Comparison of ENCODE assay signal across 8 cellular contexts in the genomic region with DNA sequence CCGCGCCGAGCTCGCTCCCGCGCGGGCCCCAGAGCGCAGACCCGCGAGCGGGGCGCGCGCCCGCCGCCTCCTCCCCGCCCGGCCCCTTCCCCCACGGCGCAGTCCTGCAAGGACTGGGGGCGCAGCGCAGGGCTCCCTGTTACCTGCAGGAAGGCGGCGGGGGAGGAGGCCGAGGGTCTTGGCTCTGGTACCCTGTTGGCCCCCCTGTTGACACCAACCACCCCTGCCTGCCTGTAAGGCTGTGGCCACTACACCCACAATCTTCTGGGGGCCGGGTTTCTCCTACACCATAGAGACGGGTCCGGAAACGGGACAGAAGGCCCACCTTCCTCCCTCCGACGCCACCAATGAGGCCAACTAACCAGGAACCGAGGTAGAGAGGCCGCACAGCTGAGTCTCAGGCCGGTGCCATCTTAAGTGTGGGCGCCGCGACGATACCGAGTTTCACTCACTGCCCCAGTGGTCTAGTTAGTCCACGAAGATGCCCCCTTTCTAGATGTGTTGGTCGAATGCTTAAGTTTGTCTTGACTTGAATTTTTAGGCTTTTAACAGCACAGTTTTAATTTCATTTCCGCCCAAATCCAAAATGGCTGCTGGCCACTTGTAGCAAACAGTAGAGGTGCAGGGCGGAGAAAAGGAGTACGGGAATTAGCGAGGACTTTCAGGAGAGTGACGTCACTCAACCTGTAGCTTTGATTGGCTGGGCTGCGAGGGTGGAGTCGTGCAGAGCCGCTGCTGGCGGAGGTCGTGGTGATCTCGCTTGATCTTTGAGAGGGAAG. TPM values are rescaled to one million over a fixed set of nuclear protein-coding genes. Genes with fewer than 3 reads are reported as not detected.
DNase-seq lines count a peak whose midpoint lies in the region; ATAC-seq and TF ChIP-seq lines count a peak whose summit lies in the region.

A gene with protein sequence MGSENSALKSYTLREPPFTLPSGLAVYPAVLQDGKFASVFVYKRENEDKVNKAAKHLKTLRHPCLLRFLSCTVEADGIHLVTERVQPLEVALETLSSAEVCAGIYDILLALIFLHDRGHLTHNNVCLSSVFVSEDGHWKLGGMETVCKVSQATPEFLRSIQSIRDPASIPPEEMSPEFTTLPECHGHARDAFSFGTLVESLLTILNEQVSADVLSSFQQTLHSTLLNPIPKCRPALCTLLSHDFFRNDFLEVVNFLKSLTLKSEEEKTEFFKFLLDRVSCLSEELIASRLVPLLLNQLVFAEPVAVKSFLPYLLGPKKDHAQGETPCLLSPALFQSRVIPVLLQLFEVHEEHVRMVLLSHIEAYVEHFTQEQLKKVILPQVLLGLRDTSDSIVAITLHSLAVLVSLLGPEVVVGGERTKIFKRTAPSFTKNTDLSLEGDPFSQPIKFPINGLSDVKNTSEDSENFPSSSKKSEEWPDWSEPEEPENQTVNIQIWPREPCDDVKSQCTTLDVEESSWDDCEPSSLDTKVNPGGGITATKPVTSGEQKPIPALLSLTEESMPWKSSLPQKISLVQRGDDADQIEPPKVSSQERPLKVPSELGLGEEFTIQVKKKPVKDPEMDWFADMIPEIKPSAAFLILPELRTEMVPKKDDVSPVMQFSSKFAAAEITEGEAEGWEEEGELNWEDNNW (minus strand): TSS at position 252 of the 779 bp plus-strand sequence. CDS start 5,056 bp downstream, outside the sequence.

- H3K27ac ChIP-seq in coronary artery = peak within 1 kb of the TSS; percentile 95 to 97

- H3K27ac Mint-ChIP-seq in activated CD4-positive, alpha-beta T cell treated with anti-CD3 and anti-CD28 coated beads, Interleukin-2, amount 10 ng/mL, durations not matched to agents 24 days and 14 days = peak within 1 kb of the TSS; percentile 99

- peaks cover 4% of the 10 kb centered on the region for H3K9me3 Mint-ChIP-seq in activated CD4-positive, alpha-beta T cell treated with anti-CD3 and anti-CD28 coated beads, Interleukin-2, amount 10 ng/mL, durations not matched to agents 24 days and 14 days

- H3K4me3 Mint-ChIP-seq in activated CD4-positive, alpha-beta T cell treated with anti-CD3 and anti-CD28 coated beads, Interleukin-2, amount 10 ng/mL, durations not matched to agents 24 days and 14 days = peak within 1 kb of the TSS; percentile 84

- peaks cover 8% of the 10 kb centered on the region for H3K36me3 Mint-ChIP-seq in activated CD4-positive, alpha-beta T cell treated with anti-CD3 and anti-CD28 coated beads, Interleukin-2, amount 10 ng/mL, durations not matched to agents 24 days and 14 days (ENCODE audit: low read depth)

- peaks cover 15% of the 10 kb centered on the region for H3K27me3 Mint-ChIP-seq in activated CD4-positive, alpha-beta T cell treated with anti-CD3 and anti-CD28 coated beads, Interleukin-2, amount 10 ng/mL, durations not matched to agents 24 days and 14 days

- intact Hi-C loops in activated CD4-positive, alpha-beta T cell treated with anti-CD3 and anti-CD28 coated beads, Interleukin-2, amount 10 ng/mL, durations not matched to agents 24 days and 14 days (cut with micrococcal nuclease) = loop anchor here (1.0 to 5.0 kb wide), 12 partner anchors 15 to 1887 kb away; a partner anchor contains a TSS
- intact Hi-C loops in left colon (cut with DNase I, micrococcal nuclease) = no loop called here

- H3K4me3 ChIP-seq in BJ (ENCODE audit: low read depth, low read length) (peak within 1 kb of the TSS; percentile 79), coronary artery (peak within 1 kb of the TSS; percentile 93)

- CTCF ChIA-PET in BJ (lab: Yijun Ruan, JAX) = interaction anchor here (0.8 to 1.2 kb wide), 4 partner anchors 11 to 84 kb away, joined by 3 read pairs; no protein-coding TSS in a partner anchor

- peak; percentile 88 for ATAC-seq in GM19324 (IDR thresholded peaks at IDR 0.05; ENCODE audit: low FRiP score, unreplicated experiment)
- peak; percentile 57 for ATAC-seq in HG03469 (IDR thresholded peaks at IDR 0.05; ENCODE audit: unreplicated experiment)
- peak; percentile 90 for ATAC-seq in left colon

- peaks cover 43% of the 10 kb centered on the region for H3K4me1 Mint-ChIP-seq in activated CD4-positive, alpha-beta T cell treated with anti-CD3 and anti-CD28 coated beads, Interleukin-2, amount 10 ng/mL, durations not matched to agents 24 days and 14 days

- no peaks in the 10 kb centered on the region; the same call in none of the 2 replicates for H3K27me3 ChIP-seq in BJ (ENCODE audit: control insufficient read depth, insufficient read depth, low read length)

- peak; percentile 87 for DNase-seq in BJ (ENCODE audit: low read depth)
- peak; percentile 100 for DNase-seq in NCI-H526 treated with DMSO at 0.1 percent for 48 hours (lab: John Stamatoyannopoulos, UW)
- DNase-seq in activated CD4-positive, alpha-beta T cell treated with anti-CD3 and anti-CD28 coated beads, Interleukin-2, amount 10 ng/mL, durations not matched to agents 24 days and 14 days = peak; percentile 96
- DNase-seq in coronary artery (ENCODE audit: low spot score) = peak; percentile 98
- DNase-seq in left colon = peak; percentile 91 to 96
- peak; percentile 91 for DNase-seq in stimulated activated CD4-positive, alpha-beta T cell treated with anti-CD3 and anti-CD28 coated beads, Interleukin-1b, Interleukin-23, amount 100 ng/mL, for 48 hours

- no peaks in the 10 kb centered on the region for H3K36me3 ChIP-seq in BJ (ENCODE audit: control insufficient read depth, insufficient read depth, low read length)

- POLR2A ChIA-PET in BJ (lab: Charles Lee) = interaction anchor here (0.6 to 0.7 kb wide), 2 partner anchors 773 to 1015 kb away, joined by 3 to 4 read pairs; no protein-coding TSS in a partner anchor

- TF ChIP-seq CTCF in BJ (IDR thresholded peaks at IDR 0.05; ENCODE audit: insufficient read depth, low read depth, low read length) = no peak
- no peak for TF ChIP-seq CTCF in coronary artery (IDR thresholded peaks at IDR 0.05)

RNA-seq across cellular contexts. Expression of the gene that starts here (rescaled TPM):
- polyA plus RNA-seq in BJ (2011; rRNA removed) = 6.1 and 9.3 TPM in 2 replicates
- 8.0 and 8.8 TPM in 2 replicates for polyA minus RNA-seq in BJ (2011; rRNA and poly(A)+ RNA removed)
- total RNA-seq in activated CD4-positive, alpha-beta T cell treated with anti-CD3 and anti-CD28 coated beads, Interleukin-2, amount 10 ng/mL, durations not matched to agents 24 days and 14 days = 10.8 and 11.9 TPM in 2 replicates
- total RNA-seq in left colon = 10 to 100 TPM; 14.7 to 15.4 TPM

Comparison
In these comparisons a context has a peak if more than half of its experiments do, and no peak if none do; other contexts are left out.
1. Peak in every context shown above with its lines: DNase-seq, ATAC-seq, H3K4me3 ChIP-seq and H3K27ac ChIP-seq.